ENCODE assay signal across 8 cellular contexts in genomic region chr12:948238-948637, GRCh38. TPM values are rescaled to one million over a fixed set of nuclear protein-coding genes. Genes with fewer than 3 reads are reported as not detected.
DNase-seq lines count a peak whose midpoint lies in the region; ATAC-seq, FAIRE-seq and TF ChIP-seq lines count a peak whose summit lies in the region.

No MANE protein-coding gene starts in this region.

- no peak for TF ChIP-seq RAD21 in K562 (CRISPR knock-in tag; conservative IDR thresholded peaks at IDR 0.05 in 1 of 2, IDR thresholded peaks at IDR 0.05 in 1 of 2)

- TF ChIP-seq CTCF in left ventricle myocardium inferior (IDR thresholded peaks at IDR 0.05; ENCODE audit: borderline replicate concordance): no peak
- TF ChIP-seq CTCF in K562 (IDR thresholded peaks at IDR 0.05 in 2 of 3, conservative IDR thresholded peaks at IDR 0.05 in 1 of 3; ENCODE audit: insufficient read depth in 2 of 3, low read depth in 1 of 3, low read length in 3 of 3): no peak
- TF ChIP-seq CTCF in right lobe of liver (IDR thresholded peaks at IDR 0.05): no peak
- TF ChIP-seq CTCF in upper lobe of right lung (IDR thresholded peaks at IDR 0.05): no peak
- TF ChIP-seq CTCF in GM13976 (IDR thresholded peaks at IDR 0.05; ENCODE audit: borderline replicate concordance, control extremely low read depth, extremely low read depth, insufficient read depth, missing control alignments): no peak

- 50% methylated on average over 5 of the region's 9 CpGs for WGBS in K562 (ENCODE audit: insufficient coverage, low coverage, missing lambda C conversion rate)
- 79% methylated on average over 4 of the region's 9 CpGs for WGBS in right lobe of liver (ENCODE audit: insufficient coverage, low coverage, low lambda C conversion rate, missing lambda C conversion rate)

- in situ Hi-C loops in K562 (cut with MboI): loop anchor here (5.0 kb wide), 1 partner anchor 376 kb away; no protein-coding TSS in a partner anchor
- in situ Hi-C loops in GM13976 (cut with MboI; ENCODE audit: low sequenced_read_pairs, unreplicated experiment): loop anchor here (10.0 kb wide), 1 partner anchor 133 kb away; no protein-coding TSS in a partner anchor

- H3K9me1 ChIP-seq in K562 (ENCODE audit: control insufficient read depth, insufficient read depth, low read length): no peaks in the 10 kb centered on the region

- BruUV-seq in K562 (replicated peaks; lab: Mats Ljungman, UMichigan): no TSS peak

- peaks cover 25% of the 10 kb centered on the region for H3K4me1 ChIP-seq in left ventricle myocardium inferior
- H3K4me1 ChIP-seq in K562 (replicated peaks in 1 of 2; ENCODE audit: control insufficient read depth in 2 of 2, insufficient read depth in 2 of 2, low read length in 2 of 2): peaks cover 0 to 8% of the 10 kb centered on the region in 2 experiments; a peak in 3 of 5 replicates
- peaks cover 0 to 10% (median 0%) of the 10 kb centered on the region in 4 donors for H3K4me1 ChIP-seq in right lobe of liver
- peaks cover 10% of the 10 kb centered on the region for H3K4me1 ChIP-seq in upper lobe of right lung

- CTCF ChIA-PET in K562 (lab: Yijun Ruan, JAX; ENCODE audit: low intra/inter-chr PET ratio): interaction anchor here (0.7 kb wide), 1 partner anchor 145 kb away, joined by 3 read pairs; no protein-coding TSS in a partner anchor

- TF ChIP-seq EP300 in K562 (IDR thresholded peaks at IDR 0.05; ENCODE audit: low read length): no peak

- H3K27ac ChIP-seq in left ventricle myocardium inferior (replicated peaks) (peak overlapping the region; percentile 95), K562 (ENCODE audit: extremely low read depth, low read depth, low read length) (peak overlapping the region; percentile 88; the same call in 2 of the 3 replicates), right lobe of liver (peak overlapping the region in 1 of 3 donors; percentile 82), upper lobe of right lung (no peak overlapping the region)

- H3K9ac ChIP-seq in K562 (ENCODE audit: insufficient read depth in 1 of 2, low read depth in 2 of 2, low read length in 2 of 2): peak overlapping the region; percentile 81 to 97

- ATAC-seq in left ventricle myocardium superior: no peak
- no peak for ATAC-seq in K562
- no peak for ATAC-seq in right lobe of liver
- no peak for ATAC-seq in upper lobe of right lung

- DNase-seq in left ventricle myocardium inferior (no peak), left ventricle myocardium superior (no peak), K562 (ENCODE audit: extremely low read depth in 1 of 4, low spot score in 3 of 4) (peak in 1 of 4 experiments; percentile 5), right lobe of liver (no peak), upper lobe of right lung (no peak), GM13976 (ENCODE audit: low spot score) (no peak), H4 (ENCODE audit: low spot score) (no peak), NCI-H146 treated with DMSO at 0.1 percent for 48 hours (lab: John Stamatoyannopoulos, UW; ENCODE audit: unreplicated experiment) (no peak)

- POLR2A ChIA-PET in K562 (lab: Yijun Ruan, JAX): interaction anchor here (0.6 to 0.9 kb wide), 3 partner anchors 16 to 160 kb away, joined by 3 to 4 read pairs (median 4); no protein-coding TSS in a partner anchor

- H3K79me2 ChIP-seq in K562 (ENCODE audit: control insufficient read depth, insufficient read depth, low read length): peaks cover 36% of the 10 kb centered on the region

- H3K4me3 ChIP-seq in left ventricle myocardium inferior (peak overlapping the region; percentile 89), K562 (peak overlapping the region; percentile 86; the same call in 1 of the 2 replicates), right lobe of liver (peak overlapping the region; percentile 76 to 93 (median 91)), upper lobe of right lung (peak overlapping the region; percentile 82)

- H4K20me1 ChIP-seq in K562 (replicated peaks; ENCODE audit: control insufficient read depth, insufficient read depth, low read length): no peaks in the 10 kb centered on the region

- H3K4me2 ChIP-seq in K562 (ENCODE audit: insufficient read depth, low read length): peak overlapping the region; percentile 87

- H3K36me3 ChIP-seq in left ventricle myocardium inferior (peaks cover 8% of the 10 kb centered on the region), K562 (ENCODE audit: control insufficient read depth, insufficient read depth, low read length) (peaks cover 2% of the 10 kb centered on the region; the same call in 1 of the 3 replicates), right lobe of liver (no peaks in the 10 kb centered on the region), upper lobe of right lung (no peaks in the 10 kb centered on the region)

- peak overlapping the region; percentile 94 for H2AFZ ChIP-seq in K562 (ENCODE audit: low read depth, low read length)

- no peak for TF ChIP-seq POLR2A in K562 (conservative IDR thresholded peaks at IDR 0.05)
- TF ChIP-seq POLR2A in right lobe of liver (IDR thresholded peaks at IDR 0.05): no peak

- H3K9me3 ChIP-seq in left ventricle myocardium inferior (replicated peaks) (no peaks in the 10 kb centered on the region), K562 (replicated peaks; ENCODE audit: control insufficient read depth, insufficient read depth, low read depth, low read length) (no peaks in the 10 kb centered on the region), right lobe of liver (no peaks in the 10 kb centered on the region), upper lobe of right lung (no peaks in the 10 kb centered on the region)

- intact Hi-C loops in left ventricle myocardium inferior (cut with micrococcal nuclease): no loop called here
- intact Hi-C loops in left ventricle myocardium superior (cut with micrococcal nuclease): no loop called here
- intact Hi-C loops in K562 (cut with micrococcal nuclease): loop anchor here (5.0 kb wide), 4 partner anchors 36 to 376 kb away; no protein-coding TSS in a partner anchor
- intact Hi-C loops in right lobe of liver (cut with DNase I): no loop called here
- intact Hi-C loops in upper lobe of right lung (cut with DNase I): no loop called here

- FAIRE-seq in K562 (lab: Jason Lieb, UNC): no peak

- no peaks in the 10 kb centered on the region for H3K27me3 ChIP-seq in left ventricle myocardium inferior (ENCODE audit: low read depth)
- no peaks in the 10 kb centered on the region for H3K27me3 ChIP-seq in K562 (ENCODE audit: control insufficient read depth in 2 of 2, insufficient read depth in 2 of 2, low read length in 2 of 2)
- H3K27me3 ChIP-seq in right lobe of liver: no peaks in the 10 kb centered on the region
- no peaks in the 10 kb centered on the region for H3K27me3 ChIP-seq in upper lobe of right lung

TF ChIP-seq in K562, 482 proteins besides CTCF, POLR2A, EP300 and RAD21:
- TF ChIP-seq CEBPG (CRISPR knock-in tag; IDR thresholded peaks at IDR 0.05): no peak
- peak; percentile 43 to 57; a peak in 3 of 4 replicates for TF ChIP-seq CEBPG (tag; conservative IDR thresholded peaks at IDR 0.05 in 1 of 2, IDR thresholded peaks at IDR 0.05 in 1 of 2)
- peak; percentile 77 for TF ChIP-seq CEBPB (tag; IDR thresholded peaks at IDR 0.05)
- no peak for TF ChIP-seq TSC22D4 (tag; IDR thresholded peaks at IDR 0.05)

RNA-seq across cellular contexts. Expression of gene RAD52, which starts 1.3 kb away (rescaled TPM):
- total RNA-seq in left ventricle myocardium inferior: 9.3 TPM
- total RNA-seq in left ventricle myocardium superior: 6.4 TPM
- total RNA-seq in K562 (2011; cell fraction: chromatin; rRNA removed; ENCODE audit: low replicate concordance): 48.0 and 54.7 TPM in 2 replicates
- total RNA-seq in K562 (2011; cell fraction: nucleolus; rRNA removed): 28.0 and 33.7 TPM in 2 replicates
- 24.4 and 32.5 TPM in 2 replicates for total RNA-seq in K562 (2011; cell fraction: nucleoplasm; rRNA removed)
- 8.6 and 8.7 TPM in 2 replicates for total RNA-seq in K562 (2014; rRNA removed)
- 9.3 and 9.9 TPM in 2 replicates for total RNA-seq in K562 (2014; rRNA removed; fragmentation: Illumina TruSeq; extraction: Trizol)
- total RNA-seq in K562 (2015; rRNA removed; fragmentation: Illumina TruSeq; extraction: Trizol): 11.8 TPM in 2 replicates
- total RNA-seq in K562 (2021): 7.6 and 9.8 TPM in 2 replicates
- 12.3 and 13.5 TPM in 2 replicates for polyA plus RNA-seq in K562 (2011; rRNA removed)
- polyA plus RNA-seq in K562 (2011; cell fraction: cytosol; rRNA removed): 6.3 TPM in 2 replicates
- 62.4 and 63.4 TPM in 2 replicates for polyA plus RNA-seq in K562 (2011; cell fraction: nucleus; rRNA removed)
- polyA plus RNA-seq in K562 (2012): 5.8 and 6.2 TPM in 2 replicates
- 7.2 and 10.1 TPM in 2 replicates for polyA plus RNA-seq in K562 (2014; fragmentation: Illumina TruSeq; extraction: Trizol)
- 1 to 10 TPM; 1.3 to 1.6 TPM for polyA plus RNA-seq in K562 (2014; fragmentation: Nextera tagmentation; extraction: Ambion mirVana)
- 11.0 and 15.9 TPM in 2 replicates for polyA plus RNA-seq in K562 (2014; rRNA removed)
- polyA minus RNA-seq in K562 (2011; rRNA and poly(A)+ RNA removed): 28.1 and 37.1 TPM in 2 replicates
- polyA minus RNA-seq in K562 (2011; cell fraction: cytosol; rRNA and poly(A)+ RNA removed): 7.4 and 10.3 TPM in 2 replicates
- 12.7 and 31.8 TPM in 2 replicates for polyA minus RNA-seq in K562 (2011; cell fraction: nucleus; rRNA and poly(A)+ RNA removed)
- total RNA-seq in right lobe of liver: 10 to 100 TPM in 1 of 6 experiments, 1 to 10 TPM in 5; 5.6 to 10.5 (median 8.5) TPM
- total RNA-seq in upper lobe of right lung: 13.3 TPM
- total RNA-seq in H4 (2014; rRNA removed; shearing (Covaris generic)): 5.9 and 11.2 TPM in 2 replicates

RNA-seq across cellular contexts. Expression of gene ERC1, which starts 42.8 kb away (rescaled TPM):
- 50.8 TPM for total RNA-seq in left ventricle myocardium inferior
- total RNA-seq in left ventricle myocardium superior: 43.0 TPM
- 35.9 and 86.9 TPM in 2 replicates for total RNA-seq in K562 (2011; cell fraction: chromatin; rRNA removed; ENCODE audit: low replicate concordance)
- 9.8 and 11.2 TPM in 2 replicates for total RNA-seq in K562 (2011; cell fraction: nucleolus; rRNA removed)
- 26.0 and 26.7 TPM in 2 replicates for total RNA-seq in K562 (2011; cell fraction: nucleoplasm; rRNA removed)
- 3.3 and 4.8 TPM in 2 replicates for total RNA-seq in K562 (2014; rRNA removed)
- 6.3 and 8.3 TPM in 2 replicates for total RNA-seq in K562 (2014; rRNA removed; fragmentation: Illumina TruSeq; extraction: Trizol)
- 5.8 and 7.1 TPM in 2 replicates for total RNA-seq in K562 (2015; rRNA removed; fragmentation: Illumina TruSeq; extraction: Trizol)
- 10.9 and 11.8 TPM in 2 replicates for total RNA-seq in K562 (2021)
- 2.6 and 2.7 TPM in 2 replicates for polyA plus RNA-seq in K562 (2011; rRNA removed)
- 2.0 and 2.8 TPM in 2 replicates for polyA plus RNA-seq in K562 (2011; cell fraction: cytosol; rRNA removed)
- polyA plus RNA-seq in K562 (2011; cell fraction: nucleus; rRNA removed): 8.0 and 9.7 TPM in 2 replicates
- polyA plus RNA-seq in K562 (2012): 3.7 and 4.3 TPM in 2 replicates
- polyA plus RNA-seq in K562 (2014; fragmentation: Illumina TruSeq; extraction: Trizol): 5.4 and 6.1 TPM in 2 replicates
- 1 to 10 TPM in 1 of 2 experiments, under 1 TPM in 1; 0.74 to 1.4 TPM for polyA plus RNA-seq in K562 (2014; fragmentation: Nextera tagmentation; extraction: Ambion mirVana)
- 2.5 and 3.2 TPM in 2 replicates for polyA plus RNA-seq in K562 (2014; rRNA removed)
- polyA minus RNA-seq in K562 (2011; rRNA and poly(A)+ RNA removed): 20.2 and 24.2 TPM in 2 replicates
- polyA minus RNA-seq in K562 (2011; cell fraction: cytosol; rRNA and poly(A)+ RNA removed): 8.2 and 9.1 TPM in 2 replicates
- 11.0 and 16.6 TPM in 2 replicates for polyA minus RNA-seq in K562 (2011; cell fraction: nucleus; rRNA and poly(A)+ RNA removed)
- total RNA-seq in right lobe of liver: 10 to 100 TPM; 24.8 to 30.8 (median 28.6) TPM
- total RNA-seq in upper lobe of right lung: 54.3 TPM
- 7.2 and 11.3 TPM in 2 replicates for total RNA-seq in H4 (2014; rRNA removed; shearing (Covaris generic))
